In the genomic region with DNA sequence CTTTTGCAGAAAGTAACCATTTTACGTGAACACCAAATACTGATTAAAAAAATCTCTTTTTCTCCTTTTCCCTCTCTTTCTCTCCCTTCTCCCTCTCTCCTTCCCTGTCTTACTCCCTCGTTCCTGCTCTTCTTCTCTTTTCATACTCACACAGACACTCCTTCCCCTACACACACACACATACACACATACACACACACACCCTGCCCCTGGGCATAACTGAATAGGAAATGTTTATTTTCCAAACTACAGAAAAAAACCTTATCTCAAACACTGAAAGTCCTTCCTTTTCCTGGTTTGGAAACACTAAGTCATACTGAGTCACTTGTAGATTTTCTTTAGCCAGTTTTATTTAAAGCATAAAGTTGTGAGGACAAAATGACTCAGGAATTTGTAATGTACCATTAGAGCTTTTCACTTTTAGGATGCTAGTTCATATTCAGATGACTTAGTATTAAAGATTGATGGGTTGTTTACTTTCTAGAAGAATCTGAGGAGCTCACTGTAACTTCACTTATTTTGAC, we compare ENCODE assay signal across 9 cellular contexts.
DNase-seq lines count a peak whose midpoint lies in the region; ATAC-seq and TF ChIP-seq lines count a peak whose summit lies in the region.
"Had no signal": no experiment of that assay in that cellular context is flagged by ENCODE, and none has a peak within 500 bp of the region (broad histone marks: within the 10 kb centered on the region; RNA-seq: fewer than 3 reads in every experiment).

No MANE protein-coding gene starts in this region.

- peaks cover 41 to 100% (median 96%) of the 10 kb centered on the region in 6 donors for H3K4me1 ChIP-seq in spleen

- no peaks in the 10 kb centered on the region for H3K9me3 ChIP-seq in spleen

- H3K27ac ChIP-seq in spleen, result peak overlapping the region in 7 of 8 donors; percentile 11 to 70 (median 53)
- H3K27ac ChIP-seq: HL-60 had no signal

- no peaks in the 10 kb centered on the region for H3K9me3 Mint-ChIP-seq in activated CD4-positive, alpha-beta memory T cell treated with anti-CD3 and anti-CD28 coated beads, Interleukin-2, amount 10 ng/mL, durations not matched to agents 7 days and 5 days

- H3K27me3 Mint-ChIP-seq in activated CD4-positive, alpha-beta memory T cell treated with anti-CD3 and anti-CD28 coated beads, Interleukin-2, amount 10 ng/mL, durations not matched to agents 7 days and 5 days, result no peaks in the 10 kb centered on the region

- no peak overlapping the region for H3K4me3 ChIP-seq in HFF-Myc (replicated peaks; ENCODE audit: low read depth, low read length)
- no peak overlapping the region for H3K4me3 ChIP-seq in spleen

- DNase-seq in HFF-Myc (ENCODE audit: extremely low read depth, low read depth) (peak; percentile 24), glomerular endothelial cell (ENCODE audit: extremely low read depth, low read depth, low spot score) (peak; percentile 94), spleen (no peak), cerebellar cortex (ENCODE audit: low spot score) (no peak), NCI-H2171 treated with DMSO at 0.1 percent for 48 hours (lab: John Stamatoyannopoulos, UW) (no peak)
- no peak for DNase-seq in activated CD4-positive, alpha-beta memory T cell treated with anti-CD3 and anti-CD28 coated beads, Interleukin-2, amount 10 ng/mL, durations not matched to agents 7 days and 5 days
- no peak for DNase-seq in effector CD4-positive, alpha-beta T cell

- H3K36me3 Mint-ChIP-seq in activated CD4-positive, alpha-beta memory T cell treated with anti-CD3 and anti-CD28 coated beads, Interleukin-2, amount 10 ng/mL, durations not matched to agents 7 days and 5 days (ENCODE audit: low read depth), result peaks cover 65% of the 10 kb centered on the region

- no peak for ATAC-seq in HG03460 (IDR thresholded peaks at IDR 0.05; ENCODE audit: unreplicated experiment)

- TF ChIP-seq POLR2A in spleen (IDR thresholded peaks at IDR 0.05), result no peak

- no peaks in the 10 kb centered on the region for H3K27me3 ChIP-seq in spleen (replicated peaks in 1 of 7)

- POLR2A ChIA-PET in activated CD4-positive, alpha-beta memory T cell treated with anti-CD3 and anti-CD28 coated beads, Interleukin-2, amount 10 ng/mL, durations not matched to agents 7 days and 5 days (lab: Charles Lee), result interaction anchor here (1.2 to 3.4 kb wide), 5 partner anchors 10 to 62 kb away, joined by 3 to 13 read pairs (median 8); partner anchors contain the start of gene MBNL1

- no peak overlapping the region for H3K4me3 Mint-ChIP-seq in activated CD4-positive, alpha-beta memory T cell treated with anti-CD3 and anti-CD28 coated beads, Interleukin-2, amount 10 ng/mL, durations not matched to agents 7 days and 5 days

- 36 to 57% (median 42%) methylated on average over 2 of the region's 2 CpGs for WGBS in spleen, 5 donors

- CTCF ChIA-PET in activated CD4-positive, alpha-beta memory T cell treated with anti-CD3 and anti-CD28 coated beads, Interleukin-2, amount 10 ng/mL, durations not matched to agents 7 days and 5 days (lab: Charles Lee), result no interaction called here

- H3K4me1 Mint-ChIP-seq in activated CD4-positive, alpha-beta memory T cell treated with anti-CD3 and anti-CD28 coated beads, Interleukin-2, amount 10 ng/mL, durations not matched to agents 7 days and 5 days, result peaks cover 80% of the 10 kb centered on the region

- TF ChIP-seq CTCF in HFF-Myc (IDR thresholded peaks at IDR 0.05; ENCODE audit: low read depth, low read length, missing control alignments) (no peak), spleen (IDR thresholded peaks at IDR 0.05 in 8 of 11, conservative IDR thresholded peaks at IDR 0.05 in 3 of 11) (no peak)

- peaks cover 0 to 16% (median 0%) of the 10 kb centered on the region in 6 donors for H3K36me3 ChIP-seq in spleen

- intact Hi-C loops in spleen (cut with DNase I; ENCODE audit: low total_unique reads), result no loop called here

- H3K27ac Mint-ChIP-seq in activated CD4-positive, alpha-beta memory T cell treated with anti-CD3 and anti-CD28 coated beads, Interleukin-2, amount 10 ng/mL, durations not matched to agents 7 days and 5 days, result peak overlapping the region; percentile 25

Comparison
In these comparisons a context has a peak if more than half of its experiments do, and no peak if none do; other contexts are left out.
1. DNase-seq: peak in HFF-Myc (single experiment) and glomerular endothelial cell (single experiment); none in activated CD4-positive, alpha-beta memory T cell treated with anti-CD3 and anti-CD28 coated beads, Interleukin-2, amount 10 ng/mL, durations not matched to agents 7 days and 5 days (single experiment), spleen (single experiment), cerebellar cortex (single experiment), NCI-H2171 treated with DMSO at 0.1 percent for 48 hours (single experiment) and effector CD4-positive, alpha-beta T cell (single experiment).